10 cellular contexts compared by ENCODE assay signal in the genomic region with DNA sequence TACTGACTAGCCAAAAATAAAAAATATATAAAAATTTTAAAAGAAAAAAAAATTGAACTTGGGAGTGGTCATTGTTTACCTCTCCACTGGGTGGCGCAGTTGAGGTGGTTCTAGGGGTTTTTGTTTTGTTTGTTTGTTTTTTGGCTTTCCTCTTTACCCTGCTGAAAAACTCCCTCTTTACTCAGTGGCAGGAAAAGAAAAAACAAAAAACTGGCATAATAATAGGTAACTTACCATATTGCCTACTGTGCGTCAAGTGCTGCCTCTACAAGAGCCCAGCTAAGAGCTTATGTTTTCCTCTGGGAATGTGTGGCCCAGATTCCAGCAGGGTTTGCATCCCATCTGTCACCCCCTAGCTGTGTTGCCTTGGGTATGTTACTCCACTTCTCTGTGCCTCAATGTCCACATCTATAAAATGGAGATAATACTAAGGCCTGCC. TPM values are rescaled to one million over a fixed set of nuclear protein-coding genes. Genes with fewer than 3 reads are reported as not detected.
DNase-seq lines count a peak whose midpoint lies in the region; ATAC-seq and TF ChIP-seq lines count a peak whose summit lies in the region.
"Not testable (repeated sequence)": the region's sequence is repeated elsewhere in the genome, so short reads cannot be mapped to it uniquely, and the experiment has no call there.
"Had no signal": no experiment of that assay in that cellular context is flagged by ENCODE, and none has a peak within 500 bp of the region (broad histone marks: within the 10 kb centered on the region; RNA-seq: fewer than 3 reads in every experiment).

No MANE protein-coding gene starts in this region.

- not testable (repeated sequence) for H4K20me1 ChIP-seq in IMR-90 (ENCODE audit: insufficient read depth, low read length)

- H3K9me3 ChIP-seq in IMR-90 (ENCODE audit: control insufficient read depth, insufficient read depth, low read length); cardiac muscle cell (ENCODE audit: low read depth): not testable (repeated sequence)

- not testable (repeated sequence) for H3K4ac ChIP-seq in IMR-90 (ENCODE audit: low read depth, low read length)

- H3K27me3 ChIP-seq in IMR-90 (ENCODE audit: control insufficient read depth, insufficient read depth, low read length), result peaks cover 11% of the 10 kb centered on the region
- H3K27me3 ChIP-seq in cardiac muscle cell, result not testable (repeated sequence)

- not testable (repeated sequence) for H3K4me3 ChIP-seq in IMR-90 (ENCODE audit: insufficient read depth, low read depth, low read length); cardiac fibroblast (replicated peaks in 1 of 2; ENCODE audit: low read depth in 2 of 2, low read length in 2 of 2); cardiac muscle cell

- H3K14ac ChIP-seq in IMR-90 (replicated peaks; ENCODE audit: low read depth, low read length), result not testable (repeated sequence)

- TF ChIP-seq RAD21 in IMR-90 (IDR thresholded peaks at IDR 0.05; ENCODE audit: low read length), result not testable (repeated sequence)

- peak overlapping the region in 7 of 10 donors; percentile 25 to 97 (median 87) for H3K27ac Mint-ChIP-seq in naive thymus-derived CD8-positive, alpha-beta T cell

- H4K91ac ChIP-seq in IMR-90 (ENCODE audit: insufficient read depth, low read depth, low read length), result not testable (repeated sequence)

- H3K4me3 Mint-ChIP-seq in naive thymus-derived CD8-positive, alpha-beta T cell, result not testable (repeated sequence)

- H2AK5ac ChIP-seq in IMR-90 (ENCODE audit: low read depth, low read length), result not testable (repeated sequence)

- H3K4me2 ChIP-seq in IMR-90 (ENCODE audit: low read depth, low read length), result not testable (repeated sequence)

- not testable (repeated sequence) for H3K79me1 ChIP-seq in IMR-90 (ENCODE audit: low read depth in 1 of 2, low read length in 2 of 2)

- not testable (repeated sequence) for H3K18ac ChIP-seq in IMR-90 (ENCODE audit: low read depth, low read length)

- dilution Hi-C loops in IMR-90 (cut with HindIII; ENCODE audit: low sequenced_read_pairs, unreplicated experiment), result not testable (repeated sequence)

- WGBS in IMR-90 (ENCODE audit: extremely low coverage in 2 of 2, insufficient read length in 1 of 2), 2 experiments, result no CpG with 5 or more reads among the region's 2 CpGs

- not testable (repeated sequence) for H3K27me3 Mint-ChIP-seq in naive thymus-derived CD8-positive, alpha-beta T cell

- H3K36me3 ChIP-seq in IMR-90 (ENCODE audit: control insufficient read depth, insufficient read depth, low read length); cardiac muscle cell: not testable (repeated sequence)

- H3K36me3 Mint-ChIP-seq in naive thymus-derived CD8-positive, alpha-beta T cell, result not testable (repeated sequence)

- H3K4me1 Mint-ChIP-seq in naive thymus-derived CD8-positive, alpha-beta T cell, result peaks cover 22 to 31% (median 29%) of the 10 kb centered on the region in 4 donors

- H2BK5ac ChIP-seq in IMR-90 (ENCODE audit: low read depth, low read length, poor library complexity, severe bottlenecking), result not testable (repeated sequence)

- H2AK9ac ChIP-seq in IMR-90 (replicated peaks; ENCODE audit: low read depth, low read length, poor library complexity), result not testable (repeated sequence)

- H3K9ac ChIP-seq in IMR-90 (ENCODE audit: low read depth, low read length), result not testable (repeated sequence)

- DNase-seq in Caki2 (ENCODE audit: low read depth), result peak; percentile 35
- DNase-seq in IMR-90, result peak; percentile 4
- DNase-seq in RWPE1 (ENCODE audit: low spot score), result not testable (repeated sequence)
- peak; percentile 39 for DNase-seq in activated CD8-positive, alpha-beta memory T cell treated with anti-CD3 and anti-CD28 coated beads, Interleukin-2, amount 50 U/mL, for 4 hours
- DNase-seq in cardiac fibroblast (ENCODE audit: low read depth in 2 of 2), result peak; percentile 18 to 42
- peak; percentile 15 to 18 for DNase-seq in cardiac muscle cell (ENCODE audit: low read depth in 1 of 2, low spot score in 1 of 2)
- DNase-seq in naive thymus-derived CD8-positive, alpha-beta T cell, result peak; percentile 28 to 70 (median 55)
- peak; percentile 49 for DNase-seq in stimulated activated naive CD8-positive, alpha-beta T cell treated with anti-CD3 and anti-CD28 coated beads, Interleukin-15, Interleukin-2, amounts not matched to agents 100 U/mL and 50 U/mL, for 24 hours

- not testable (repeated sequence) for H4K5ac ChIP-seq in IMR-90 (ENCODE audit: low read depth, low read length)

- in situ Hi-C loops in Caki2 (cut with HindIII; ENCODE audit: low pct_unique_long_range_greater_than_20kb, low sequenced_read_pairs); IMR-90 (cut with MboI; ENCODE audit: low sequenced_read_pairs): not testable (repeated sequence)

- not testable (repeated sequence) for H2BK120ac ChIP-seq in IMR-90 (ENCODE audit: low read depth, low read length)

- not testable (repeated sequence) for H3K27ac ChIP-seq in IMR-90 (ENCODE audit: insufficient read depth, low read length); RWPE1; cardiac muscle cell

- TF ChIP-seq CTCF in IMR-90 (conservative IDR thresholded peaks at IDR 0.05; ENCODE audit: low read depth, low read length), result peak; percentile 56
- peak; percentile 61 for TF ChIP-seq CTCF in RWPE1 (conservative IDR thresholded peaks at IDR 0.05; ENCODE audit: low read depth)
- TF ChIP-seq CTCF in cardiac fibroblast (IDR thresholded peaks at IDR 0.05; ENCODE audit: low read depth, low read length), result peak; percentile 51
- TF ChIP-seq CTCF in cardiac muscle cell (IDR thresholded peaks at IDR 0.05; ENCODE audit: low read depth, low read length), result peak; percentile 57

- H3K56ac ChIP-seq in IMR-90 (ENCODE audit: extremely low read depth, insufficient read depth, low read length), result not testable (repeated sequence)

- H3K9me3 Mint-ChIP-seq in naive thymus-derived CD8-positive, alpha-beta T cell, result not testable (repeated sequence)

- not testable (repeated sequence) for H3K4me1 ChIP-seq in IMR-90 (ENCODE audit: control insufficient read depth, insufficient read depth, low read length); cardiac muscle cell (ENCODE audit: low read depth)

- H2BK15ac ChIP-seq in IMR-90 (ENCODE audit: low read depth, low read length), result not testable (repeated sequence)

- H2BK20ac ChIP-seq in IMR-90 (ENCODE audit: low read depth, low read length), result not testable (repeated sequence)

- not testable (repeated sequence) for H3K9me1 ChIP-seq in IMR-90 (ENCODE audit: insufficient read depth, low read length)

- H4K8ac ChIP-seq in IMR-90 (ENCODE audit: low read depth in 2 of 2, low read length in 2 of 2), result not testable (repeated sequence)

- intact Hi-C loops in IMR-90 (cut with micrococcal nuclease), result loop anchor here (2.0 kb wide), 1 partner anchor 136 kb away; no protein-coding TSS in a partner anchor

- not testable (repeated sequence) for H3K23ac ChIP-seq in IMR-90 (ENCODE audit: low read depth, low read length)

- not testable (repeated sequence) for ATAC-seq in IMR-90 (ENCODE audit: low read depth); naive thymus-derived CD8-positive, alpha-beta T cell; stimulated activated naive CD8-positive, alpha-beta T cell treated with anti-CD3 and anti-CD28 coated beads, Interleukin-15, Interleukin-2, amounts not matched to agents 100 U/mL and 50 U/mL, for 24 hours

- H2AFZ ChIP-seq in IMR-90 (replicated peaks; ENCODE audit: low read length, poor library complexity), result not testable (repeated sequence)

- CTCF ChIA-PET in IMR-90 (lab: Yijun Ruan, JAX) (interaction anchor here (0.8 kb wide), 1 partner anchor 13 kb away, joined by 3 read pairs; no protein-coding TSS in a partner anchor), RWPE1 (lab: Yijun Ruan, JAX) (interaction anchor here (0.6 to 1.6 kb wide), 6 partner anchors 14 to 1705 kb away, joined by 3 to 5 read pairs (median 4); no protein-coding TSS in a partner anchor)

- TF ChIP-seq POLR2A in IMR-90 (IDR thresholded peaks at IDR 0.05; ENCODE audit: low read depth, low read length), result not testable (repeated sequence)

- POLR2A ChIA-PET in IMR-90 (lab: Charles Lee; ENCODE audit: unreplicated experiment); RWPE1 (lab: Yijun Ruan, JAX; ENCODE audit: low non-redundant PET): not testable (repeated sequence)
- POLR2A ChIA-PET in naive thymus-derived CD8-positive, alpha-beta T cell (lab: Charles Lee), result interaction anchor here (0.6 kb wide), 1 partner anchor 463 kb away, joined by 3 read pairs; no protein-coding TSS in a partner anchor

- BruUV-seq in IMR-90 (replicated peaks; lab: Mats Ljungman, UMichigan), result not testable (repeated sequence)

RNA-seq across cellular contexts. Expression of a gene that starts 12.6 kb away (rescaled TPM):
- not detected in 2 replicates for total RNA-seq in Caki2 (2014; rRNA removed; shearing (Covaris generic); ENCODE audit: low replicate concordance)
- total RNA-seq in IMR-90 (2012; rRNA removed) (not detected in 2 replicates), cardiac muscle cell (not detected in 2 replicates)
- polyA plus RNA-seq in IMR-90 (2012; rRNA removed) (not detected in 2 replicates), cardiac muscle cell (not detected in 2 replicates)
- polyA plus RNA-seq in IMR-90 (2012; cell fraction: cytosol; rRNA removed), result not detected in 2 replicates
- polyA plus RNA-seq in IMR-90 (2012; cell fraction: nucleus; rRNA removed; ENCODE audit: low replicate concordance), result not detected in 2 replicates
- not detected for total RNA-seq in naive thymus-derived CD8-positive, alpha-beta T cell
- polyA plus RNA-seq in naive thymus-derived CD8-positive, alpha-beta T cell, result under 1 TPM in 1 of 3 donors, not detected in 2; 0.19 TPM
- total RNA-seq: Daoy, left ventricle myocardium superior had no signal

RNA-seq across cellular contexts. Expression of a gene that starts 38.5 kb away (rescaled TPM):
- not detected in 2 replicates for total RNA-seq in Caki2 (2014; rRNA removed; shearing (Covaris generic); ENCODE audit: low replicate concordance)
- total RNA-seq in IMR-90 (2012; rRNA removed), result not detected in 2 replicates
- not detected in 2 replicates for polyA plus RNA-seq in IMR-90 (2012; rRNA removed)
- not detected in 2 replicates for polyA plus RNA-seq in IMR-90 (2012; cell fraction: cytosol; rRNA removed)
- not detected in 2 replicates for polyA plus RNA-seq in IMR-90 (2012; cell fraction: nucleus; rRNA removed; ENCODE audit: low replicate concordance)
- total RNA-seq in cardiac muscle cell, result not detected in 2 replicates
- polyA plus RNA-seq in cardiac muscle cell, result not detected in 2 replicates
- total RNA-seq in naive thymus-derived CD8-positive, alpha-beta T cell, result not detected
- not detected for polyA plus RNA-seq in naive thymus-derived CD8-positive, alpha-beta T cell
- total RNA-seq: Daoy, left ventricle myocardium superior had no signal
